14 cellular contexts compared by ENCODE assay signal in genomic region chr1:202725541-202725940, GRCh38. TPM values are rescaled to one million over a fixed set of nuclear protein-coding genes. Genes with fewer than 3 reads are reported as not detected.
DNase-seq lines count a peak whose midpoint lies in the region; ATAC-seq, FAIRE-seq and TF ChIP-seq lines count a peak whose summit lies in the region.
"Had no signal": no experiment of that assay in that cellular context is flagged by ENCODE, and none has a peak within 500 bp of the region (broad histone marks: within the 10 kb centered on the region; RNA-seq: fewer than 3 reads in every experiment).

No MANE protein-coding gene starts in this region.

- peaks cover 43% of the 10 kb centered on the region for H3K36me3 ChIP-seq in K562 (ENCODE audit: control insufficient read depth, insufficient read depth, low read length)
- peaks cover 35% of the 10 kb centered on the region for H3K36me3 ChIP-seq in MG63

- no peak overlapping the region for H3K4me2 ChIP-seq in K562 (ENCODE audit: insufficient read depth, low read length)
- H3K4me2 ChIP-seq: A549 had no signal

- ATAC-seq in K562: no peak
- no peak for ATAC-seq in GM18868 (IDR thresholded peaks at IDR 0.05; ENCODE audit: unreplicated experiment)
- ATAC-seq in HG02973 (IDR thresholded peaks at IDR 0.05; ENCODE audit: unreplicated experiment): no peak
- ATAC-seq: A549 had no signal

- H3K4me1 ChIP-seq in K562 (replicated peaks in 1 of 2; ENCODE audit: control insufficient read depth in 2 of 2, insufficient read depth in 2 of 2, low read length in 2 of 2): no peaks in the 10 kb centered on the region; a peak in 1 of 5 replicates
- H3K4me1 ChIP-seq: A549 had no signal

- TF ChIP-seq EP300 in K562 (IDR thresholded peaks at IDR 0.05; ENCODE audit: low read length): no peak

- BruUV-seq in K562 (replicated peaks; lab: Mats Ljungman, UMichigan): no TSS peak

- WGBS in K562 (ENCODE audit: insufficient coverage, low coverage, missing lambda C conversion rate): 78% methylated on average over 3 of the region's 3 CpGs

- POLR2A ChIA-PET in K562 (lab: Yijun Ruan, JAX): interaction anchor here (1.1 to 1.6 kb wide), 3 partner anchors 11 to 16 kb away, joined by 3 to 7 read pairs (median 3); no protein-coding TSS in a partner anchor

- no peak overlapping the region for H3K4me3 ChIP-seq in K562
- no peak overlapping the region for H3K4me3 ChIP-seq in MG63
- H3K4me3 ChIP-seq: A549, GM23248 had no signal

- H3K27ac ChIP-seq in K562 (ENCODE audit: extremely low read depth, low read depth, low read length): no peak overlapping the region
- H3K27ac ChIP-seq: A549, GM23248 had no signal

- no peaks in the 10 kb centered on the region for H3K79me2 ChIP-seq in K562 (ENCODE audit: control insufficient read depth, insufficient read depth, low read length)

- CTCF ChIA-PET in K562 (lab: Yijun Ruan, JAX; ENCODE audit: low intra/inter-chr PET ratio): no interaction called here

- intact Hi-C loops in K562 (cut with micrococcal nuclease): loop anchor here (10.0 kb wide), 1 partner anchor 279 kb away; the partner anchor contains the start of gene TMEM183A

- no peaks in the 10 kb centered on the region for H3K9me1 ChIP-seq in K562 (ENCODE audit: control insufficient read depth, insufficient read depth, low read length)

- TF ChIP-seq RAD21 in K562 (CRISPR knock-in tag; conservative IDR thresholded peaks at IDR 0.05 in 1 of 2, IDR thresholded peaks at IDR 0.05 in 1 of 2): no peak

- DNase-seq in NCI-H2171 (lab: John Stamatoyannopoulos, UW): peak; percentile 39
- no peak for DNase-seq in K562 (ENCODE audit: extremely low read depth in 1 of 4, low spot score in 3 of 4)
- DNase-seq in left kidney (ENCODE audit: low read depth, low spot score): peak; percentile 46
- no peak for DNase-seq in MG63
- DNase-seq: DMS53, GF-D8, GM23248, H7, IMR-90 had no signal

- 0 out of 2 replicates have a peak, but pooled peaks cover 14% of the 10 kb centered on the region for H4K20me1 ChIP-seq in K562 (replicated peaks; ENCODE audit: control insufficient read depth, insufficient read depth, low read length)

- in situ Hi-C loops in K562 (cut with MboI): no loop called here

- no peak for TF ChIP-seq CTCF in K562 (IDR thresholded peaks at IDR 0.05 in 2 of 3, conservative IDR thresholded peaks at IDR 0.05 in 1 of 3; ENCODE audit: insufficient read depth in 2 of 3, low read depth in 1 of 3, low read length in 3 of 3)

- H3K9ac ChIP-seq in K562 (ENCODE audit: insufficient read depth in 1 of 2, low read depth in 2 of 2, low read length in 2 of 2): no peak overlapping the region
- H3K9ac ChIP-seq: GM23248 had no signal

- no peak overlapping the region for H2AFZ ChIP-seq in K562 (ENCODE audit: low read depth, low read length)
- H2AFZ ChIP-seq: GM23248 had no signal

- no peak for TF ChIP-seq POLR2A in K562 (conservative IDR thresholded peaks at IDR 0.05)

- no peak for FAIRE-seq in K562 (lab: Jason Lieb, UNC)
- FAIRE-seq: A549 had no signal

- H3K9me3 ChIP-seq in K562 (replicated peaks; ENCODE audit: control insufficient read depth, insufficient read depth, low read depth, low read length): no peaks in the 10 kb centered on the region
- H3K9me3 ChIP-seq in MG63: no peaks in the 10 kb centered on the region
- H3K9me3 ChIP-seq: A549 had no signal

- peaks cover 0 to 6% of the 10 kb centered on the region in 2 experiments; a peak in 1 of 5 replicates for H3K27me3 ChIP-seq in K562 (ENCODE audit: control insufficient read depth in 2 of 2, insufficient read depth in 2 of 2, low read length in 2 of 2)
- H3K27me3 ChIP-seq in MG63: no peaks in the 10 kb centered on the region

TF ChIP-seq in K562, 482 proteins besides CTCF, POLR2A, EP300 and RAD21:
- TF ChIP-seq CLOCK (CRISPR knock-in tag; IDR thresholded peaks at IDR 0.05; ENCODE audit: borderline replicate concordance) (no peak), CHD1 (IDR thresholded peaks at IDR 0.05; ENCODE audit: low read length) (no peak), ZNF347 (CRISPR knock-in tag; IDR thresholded peaks at IDR 0.05; ENCODE audit: low read depth) (no peak), POLR2B (IDR thresholded peaks at IDR 0.05; ENCODE audit: low read depth, partially characterized antibody) (peak; percentile 16), VEZF1 (CRISPR knock-in tag; IDR thresholded peaks at IDR 0.05) (no peak), TGIF2 (CRISPR knock-in tag; IDR thresholded peaks at IDR 0.05) (no peak), ZNF395 (CRISPR knock-in tag; IDR thresholded peaks at IDR 0.05) (no peak)

RNA-seq across cellular contexts. Expression of gene SYT2, which starts 15.3 kb away (rescaled TPM):
- 0.07 TPM in 1 of 2 replicates, not detected in the other for total RNA-seq in K562 (2011; cell fraction: chromatin; rRNA removed; ENCODE audit: low replicate concordance)
- not detected in 2 replicates for total RNA-seq in K562 (2011; cell fraction: nucleolus; rRNA removed)
- not detected in 2 replicates for total RNA-seq in K562 (2011; cell fraction: nucleoplasm; rRNA removed)
- total RNA-seq in K562 (2014; rRNA removed) (not detected in 2 replicates), K562 (2014; rRNA removed; fragmentation: Illumina TruSeq; extraction: Trizol) (not detected in 2 replicates), K562 (2015; rRNA removed; fragmentation: Illumina TruSeq; extraction: Trizol) (not detected in 2 replicates), K562 (2021) (0.02 TPM in 1 of 2 replicates, not detected in the other)
- polyA plus RNA-seq in K562 (2011; rRNA removed) (not detected in 2 replicates), K562 (2014; fragmentation: Illumina TruSeq; extraction: Trizol) (not detected in 2 replicates), K562 (2014; fragmentation: Nextera tagmentation; extraction: Ambion mirVana) (not detected), K562 (2014; rRNA removed) (not detected in 2 replicates)
- polyA plus RNA-seq in K562 (2011; cell fraction: cytosol; rRNA removed): not detected in 2 replicates
- not detected in 2 replicates for polyA plus RNA-seq in K562 (2011; cell fraction: nucleus; rRNA removed)
- polyA plus RNA-seq in K562 (2012): 0.04 TPM in 1 of 2 replicates, not detected in the other
- not detected in 2 replicates for polyA minus RNA-seq in K562 (2011; rRNA and poly(A)+ RNA removed)
- not detected in 2 replicates for polyA minus RNA-seq in K562 (2011; cell fraction: cytosol; rRNA and poly(A)+ RNA removed)
- polyA minus RNA-seq in K562 (2011; cell fraction: nucleus; rRNA and poly(A)+ RNA removed): not detected in 2 replicates
- total RNA-seq in MG63 (2014; rRNA removed; shearing (Covaris generic); ENCODE audit: low replicate concordance): 0.03 TPM in 1 of 2 replicates, not detected in the other
- total RNA-seq: GM23248 had no signal
- polyA plus RNA-seq: BJ, CD14-positive monocyte had no signal

Comparison
In these comparisons a context has a peak if more than half of its experiments do, and no peak if none do; other contexts are left out.
1. DNase-seq: peak in NCI-H2171 (single experiment) and left kidney (single experiment); none in K562 (0 of 4) and MG63 (single experiment).